15 cellular contexts compared by ENCODE assay signal in genomic region chr2:10915731-10916331, GRCh38. TPM values are rescaled to one million over a fixed set of nuclear protein-coding genes. Genes with fewer than 3 reads are reported as not detected.
"Had no signal": no experiment of that assay in that cellular context is flagged by ENCODE, and none has a peak within 500 bp of the region (broad histone marks: within the 10 kb centered on the region; RNA-seq: fewer than 3 reads in every experiment).

No MANE protein-coding gene starts in this region.

- H3K36me3 Mint-ChIP-seq: activated naive CD8-positive, alpha-beta T cell; natural killer cell had no signal

- H3K36me3 ChIP-seq: ascending aorta, cardiac muscle cell, ovary, tibial nerve had no signal

- DNase-seq: activated CD4-positive, alpha-beta T cell treated with anti-CD3 and anti-CD28 coated beads, Interleukin-2, amount 50 U/mL, for 1 hour; activated CD4-positive, CD25-positive, alpha-beta regulatory T cell; activated gamma-delta T cell; activated T-cell treated with anti-CD3 and anti-CD28 coated beads, Interleukin-2, amount 50 U/mL, for 1 hour; cortex of kidney; erythroblast; hippocampal formation; natural killer cell; ovary; SIG-M5; T-helper 2 cell had no signal

- H3K4me1 Mint-ChIP-seq: natural killer cell had no signal

- H3K27me3 ChIP-seq: ascending aorta, ovary had no signal

- H3K9me3 ChIP-seq: ascending aorta, ovary, tibial nerve had no signal

- H3K4me1 ChIP-seq: ascending aorta had no signal

- H3K4me3 ChIP-seq: ascending aorta, cardiac muscle cell, ovary, tibial nerve had no signal

- H3K9me3 Mint-ChIP-seq: natural killer cell had no signal

- H3K4me3 Mint-ChIP-seq: activated naive CD8-positive, alpha-beta T cell; natural killer cell had no signal

- H3K27ac Mint-ChIP-seq: activated naive CD8-positive, alpha-beta T cell; natural killer cell had no signal

- H3K27ac ChIP-seq: ascending aorta, cardiac muscle cell, ovary, tibial nerve had no signal

RNA-seq across cellular contexts. Expression of gene KCNF1, which starts 4.1 kb away (rescaled TPM):
- total RNA-seq: ascending aorta, natural killer cell had no signal
